In the genomic region with DNA sequence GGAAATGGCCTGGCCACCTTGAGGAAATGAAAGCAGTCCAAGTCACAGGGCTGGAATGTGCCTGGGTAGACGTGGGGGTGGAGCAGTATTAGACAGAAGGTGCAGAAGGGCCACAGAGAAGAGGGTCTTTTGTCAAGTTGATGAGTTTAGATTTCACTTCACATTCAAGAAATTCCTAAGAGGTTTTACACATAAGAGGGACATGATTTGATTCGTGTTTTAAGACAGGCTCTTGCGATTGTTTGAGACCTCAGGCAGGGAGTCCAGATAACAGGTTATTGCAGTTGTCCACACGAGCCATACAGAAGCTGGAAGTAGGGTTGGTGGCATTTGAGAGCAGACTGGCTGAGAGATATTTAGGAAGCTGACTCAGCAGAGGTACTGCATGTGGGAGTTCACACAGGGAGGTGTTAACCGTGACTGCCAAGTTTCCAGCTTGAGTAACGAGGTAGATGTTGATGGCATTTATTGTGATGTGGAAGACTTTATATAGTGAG, we compare ENCODE assay signal across 12 cellular contexts.
A peak's percentile ranks its signal among the peaks of the same experiment; 100 is the strongest.
DNase-seq lines count a peak whose midpoint lies in the region; ATAC-seq, FAIRE-seq and TF ChIP-seq lines count a peak whose summit lies in the region.
"Had no signal": no experiment of that assay in that cellular context is flagged by ENCODE, and none has a peak within 500 bp of the region (broad histone marks: within the 10 kb centered on the region; RNA-seq: fewer than 3 reads in every experiment).

No MANE protein-coding gene starts in this region.

- no peaks in the 10 kb centered on the region for H3K79me2 ChIP-seq in HepG2 (ENCODE audit: insufficient read depth, low read length)

- no peak overlapping the region for H3K4me3 Mint-ChIP-seq in WTC11
- no peak overlapping the region for H3K4me3 Mint-ChIP-seq in stimulated activated naive B cell treated with anti-CD40 and anti-IgM and Interleukin-4, amounts not matched to agents 10 μg/mL and 1 μg/mL and 100 μg/mL, for 72 hours
- no peak overlapping the region for H3K4me3 Mint-ChIP-seq in CD14-positive monocyte
- H3K4me3 Mint-ChIP-seq: CD4-positive, alpha-beta memory T cell had no signal

- FAIRE-seq in HepG2 (lab: Jason Lieb, UNC) = no peak

- H3K36me3 ChIP-seq in HepG2 (replicated peaks in 1 of 2; ENCODE audit: control insufficient read depth in 1 of 2, insufficient read depth in 2 of 2, low read length in 2 of 2) = no peaks in the 10 kb centered on the region
- H3K36me3 ChIP-seq in right lobe of liver = no peaks in the 10 kb centered on the region
- no peaks in the 10 kb centered on the region for H3K36me3 ChIP-seq in kidney epithelial cell (ENCODE audit: control insufficient read depth, insufficient read depth, low read length)
- H3K36me3 ChIP-seq: vagina had no signal

- no peaks in the 10 kb centered on the region for H3K36me3 Mint-ChIP-seq in WTC11
- no peaks in the 10 kb centered on the region for H3K36me3 Mint-ChIP-seq in stimulated activated naive B cell treated with anti-CD40 and anti-IgM and Interleukin-4, amounts not matched to agents 10 μg/mL and 1 μg/mL and 100 μg/mL, for 72 hours
- H3K36me3 Mint-ChIP-seq in CD14-positive monocyte = no peaks in the 10 kb centered on the region

- 18% methylated on average over 6 of the region's 6 CpGs for WGBS in HepG2 (ENCODE audit: low lambda C conversion rate)
- whole genome bisulfite sequencing in right lobe of liver (ENCODE audit: insufficient coverage, low coverage, low lambda C conversion rate, missing lambda C conversion rate) = 68% methylated on average over 6 of the region's 6 CpGs

- TF ChIP-seq POLR2A in HepG2 (IDR thresholded peaks at IDR 0.05; ENCODE audit: insufficient read depth in 1 of 2, low read depth in 2 of 2, low read length in 2 of 2) (no peak), right lobe of liver (IDR thresholded peaks at IDR 0.05) (no peak)

- H3K4me1 Mint-ChIP-seq in WTC11 (peaks cover 23% of the 10 kb centered on the region), CD14-positive monocyte (peaks cover 3% of the 10 kb centered on the region)
- H3K4me1 Mint-ChIP-seq in stimulated activated naive B cell treated with anti-CD40 and anti-IgM and Interleukin-4, amounts not matched to agents 10 μg/mL and 1 μg/mL and 100 μg/mL, for 72 hours = peaks cover 8 to 17% of the 10 kb centered on the region in 2 donors

- H3K4me1 ChIP-seq in HepG2 (ENCODE audit: insufficient read depth, low read length) (no peaks in the 10 kb centered on the region), right lobe of liver (no peaks in the 10 kb centered on the region)
- H3K4me1 ChIP-seq: vagina had no signal

- no peak for ATAC-seq in HepG2
- no peak for ATAC-seq in right lobe of liver
- peak; percentile 70 for ATAC-seq in WTC11
- ATAC-seq in stimulated activated naive B cell treated with anti-CD40 and anti-IgM and Interleukin-4, amounts not matched to agents 10 μg/mL and 1 μg/mL and 100 μg/mL, for 72 hours (replicated peaks) = no peak

- H3K4me3 ChIP-seq in HepG2 (replicated peaks in 1 of 3; ENCODE audit: insufficient read depth in 1 of 3, low read depth in 2 of 3, low read length in 3 of 3) (no peak overlapping the region), right lobe of liver (no peak overlapping the region), kidney epithelial cell (ENCODE audit: low read depth, low read length) (no peak overlapping the region)
- H3K4me3 ChIP-seq: skin epidermis, vagina had no signal

- no peak overlapping the region for H3K4me2 ChIP-seq in HepG2 (ENCODE audit: low read depth, low read length)

- H3K9ac ChIP-seq in HepG2 (ENCODE audit: insufficient read depth, low read depth, low read length) = no peak overlapping the region

- CTCF ChIA-PET in HepG2 (lab: Yijun Ruan, JAX; ENCODE audit: low intra/inter-chr PET ratio, low total read pairs) = no interaction called here
- CTCF ChIA-PET in WTC11 (lab: Charles Lee) = interaction anchor here (1.0 kb wide), 1 partner anchor 86 kb away, joined by 3 read pairs; no protein-coding TSS in a partner anchor

- H4K20me1 ChIP-seq in HepG2 (ENCODE audit: insufficient read depth, low read length) = no peaks in the 10 kb centered on the region

- TF ChIP-seq EP300 in HepG2 (IDR thresholded peaks at IDR 0.05; ENCODE audit: low read depth in 2 of 2, low read length in 2 of 2) = no peak
- TF ChIP-seq EP300 in HepG2 (CRISPR knock-in tag; IDR thresholded peaks at IDR 0.05; ENCODE audit: borderline replicate concordance) = no peak

- peak overlapping the region; percentile 16; the same call in 1 of the 2 replicates for H3K27ac Mint-ChIP-seq in WTC11
- H3K27ac Mint-ChIP-seq in stimulated activated naive B cell treated with anti-CD40 and anti-IgM and Interleukin-4, amounts not matched to agents 10 μg/mL and 1 μg/mL and 100 μg/mL, for 72 hours = peak overlapping the region; percentile 63
- H3K27ac Mint-ChIP-seq in CD14-positive monocyte = no peak overlapping the region

- H3K9me3 ChIP-seq in HepG2 (ENCODE audit: low read length) (no peaks in the 10 kb centered on the region), right lobe of liver (no peaks in the 10 kb centered on the region)
- H3K9me3 ChIP-seq: vagina had no signal

- DNase-seq in HepG2 (ENCODE audit: low spot score) (no peak), right lobe of liver (no peak), WTC11 (ENCODE audit: low spot score) (no peak), kidney epithelial cell (ENCODE audit: low read depth) (peak; percentile 12), CD14-positive monocyte (ENCODE audit: low spot score) (no peak), midbrain (lab: John Stamatoyannopoulos, UW) (no peak), middle frontal gyrus (ENCODE audit: extremely low spot score, low spot score) (no peak)
- DNase-seq in stimulated activated naive B cell treated with anti-CD40 and anti-IgM and Interleukin-4, amounts not matched to agents 10 μg/mL and 1 μg/mL and 100 μg/mL, for 72 hours = no peak
- DNase-seq: NCI-H774 had no signal

- intact Hi-C loops in HepG2 (cut with micrococcal nuclease; ENCODE audit: unreplicated experiment) = no loop called here
- intact Hi-C loops in right lobe of liver (cut with DNase I) = no loop called here
- intact Hi-C loops in CD14-positive monocyte (cut with micrococcal nuclease) = no loop called here

- no peak overlapping the region for H3K27ac ChIP-seq in HepG2 (ENCODE audit: extremely low read length, insufficient read depth, low read length)
- H3K27ac ChIP-seq in right lobe of liver = no peak overlapping the region
- H3K27ac ChIP-seq: skin epidermis, vagina had no signal

- no TSS peak for BruUV-seq in HepG2 (replicated peaks; lab: Mats Ljungman, UMichigan)

- H3K9me3 Mint-ChIP-seq in WTC11 = no peaks in the 10 kb centered on the region
- no peaks in the 10 kb centered on the region for H3K9me3 Mint-ChIP-seq in stimulated activated naive B cell treated with anti-CD40 and anti-IgM and Interleukin-4, amounts not matched to agents 10 μg/mL and 1 μg/mL and 100 μg/mL, for 72 hours
- H3K9me3 Mint-ChIP-seq in CD14-positive monocyte = no peaks in the 10 kb centered on the region

- in situ Hi-C loops in HepG2 (cut with HindIII; ENCODE audit: extremely low pct_ligation_motif_present, low pct_unique_long_range_greater_than_20kb) = no loop called here

- H3K27me3 Mint-ChIP-seq in WTC11 (ENCODE audit: low read depth) (no peaks in the 10 kb centered on the region), CD14-positive monocyte (ENCODE audit: low read depth in 3 of 3) (peaks cover 0 to 4% (median 0%) of the 10 kb centered on the region in 3 donors)
- no peaks in the 10 kb centered on the region for H3K27me3 Mint-ChIP-seq in stimulated activated naive B cell treated with anti-CD40 and anti-IgM and Interleukin-4, amounts not matched to agents 10 μg/mL and 1 μg/mL and 100 μg/mL, for 72 hours
- H3K27me3 Mint-ChIP-seq: CD4-positive, alpha-beta memory T cell had no signal

- TF ChIP-seq CTCF in HepG2 (CRISPR knock-in tag; IDR thresholded peaks at IDR 0.05) = no peak
- TF ChIP-seq CTCF in right lobe of liver (IDR thresholded peaks at IDR 0.05) = no peak
- TF ChIP-seq CTCF in WTC11 (IDR thresholded peaks at IDR 0.05) = no peak
- TF ChIP-seq CTCF in kidney epithelial cell (IDR thresholded peaks at IDR 0.05; ENCODE audit: insufficient read depth, low read length, poor library complexity, severe bottlenecking) = no peak
- no peak for TF ChIP-seq CTCF in CD14-positive monocyte (IDR thresholded peaks at IDR 0.05)

- no peak for TF ChIP-seq RAD21 in HepG2 (CRISPR knock-in tag; IDR thresholded peaks at IDR 0.05)

- POLR2A ChIA-PET in HepG2 (lab: Yijun Ruan, JAX) = no interaction called here
- POLR2A ChIA-PET in WTC11 (lab: Charles Lee) = no interaction called here

- H3K27me3 ChIP-seq in HepG2 (ENCODE audit: control insufficient read depth in 1 of 2, insufficient read depth in 2 of 2, low read length in 2 of 2) (no peaks in the 10 kb centered on the region), right lobe of liver (no peaks in the 10 kb centered on the region), kidney epithelial cell (ENCODE audit: control insufficient read depth, insufficient read depth, low read length) (no peaks in the 10 kb centered on the region)
- H3K27me3 ChIP-seq: vagina had no signal

- H2AFZ ChIP-seq in HepG2 (ENCODE audit: low read length) = no peak overlapping the region

TF ChIP-seq in HepG2, 621 proteins besides CTCF, POLR2A, EP300 and RAD21:
- TF ChIP-seq THAP11 (CRISPR knock-in tag; IDR thresholded peaks at IDR 0.05) (no peak), MAFK (conservative IDR thresholded peaks at IDR 0.05 in 1 of 2, IDR thresholded peaks at IDR 0.05 in 1 of 2; ENCODE audit: low read length in 2 of 2) (peak; percentile 52 to 65; a peak in 3 of 4 replicates), MAFF (IDR thresholded peaks at IDR 0.05; ENCODE audit: low read depth, low read length) (peak; percentile 56; the same call in 1 of the 2 replicates), ZNF326 (CRISPR knock-in tag; IDR thresholded peaks at IDR 0.05; ENCODE audit: borderline replicate concordance) (no peak)

TF ChIP-seq in WTC11, 78 proteins besides CTCF, POLR2A, EP300 and RAD21 (continues in another document):
- no peak for TF ChIP-seq FOXJ3 (CRISPR knock-in tag; IDR thresholded peaks at IDR 0.05; ENCODE audit: borderline replicate concordance)
- no peak for TF ChIP-seq TEAD1 (CRISPR knock-in tag; IDR thresholded peaks at IDR 0.05)
- TF ChIP-seq GRHL2 (CRISPR knock-in tag; IDR thresholded peaks at IDR 0.05; ENCODE audit: insufficient replicate concordance, severe bottlenecking) = no peak

Comparison
In these comparisons a context has a peak if more than half of its experiments do, and no peak if none do; other contexts are left out.
1. H3K27ac Mint-ChIP-seq: peak in WTC11 (single experiment) and stimulated activated naive B cell treated with anti-CD40 and anti-IgM and Interleukin-4, amounts not matched to agents 10 μg/mL and 1 μg/mL and 100 μg/mL, for 72 hours (single experiment); none in CD14-positive monocyte (0 of 7).